In genomic region chr2:151043484-151043883, GRCh38 we compare ENCODE assay signal across 14 cellular contexts.
DNase-seq lines count a peak whose midpoint lies in the region; ATAC-seq and TF ChIP-seq lines count a peak whose summit lies in the region.
"Had no signal": no experiment of that assay in that cellular context is flagged by ENCODE, and none has a peak within 500 bp of the region (broad histone marks: within the 10 kb centered on the region; RNA-seq: fewer than 3 reads in every experiment).

No MANE protein-coding gene starts in this region.

- peaks cover 0 to 6% of the 10 kb centered on the region in 2 experiments; a peak in 2 of 4 replicates for H3K4me1 ChIP-seq in HCT116 (ENCODE audit: control insufficient read depth in 1 of 2, insufficient read depth in 2 of 2, low read length in 2 of 2)
- H3K4me1 ChIP-seq: spleen had no signal

- no peaks in the 10 kb centered on the region for H3K9me3 ChIP-seq in HCT116 (ENCODE audit: control insufficient read depth in 1 of 2, insufficient read depth in 1 of 2, low read depth in 1 of 2, low read length in 2 of 2)
- H3K9me3 ChIP-seq: esophagus squamous epithelium had no signal

- H3K4me1 Mint-ChIP-seq in chondrocyte (ENCODE audit: low read depth), result peaks cover 6% of the 10 kb centered on the region
- H3K4me1 Mint-ChIP-seq in activated CD8-positive, alpha-beta memory T cell treated with anti-CD3 and anti-CD28 coated beads, Interleukin-2, amount 10 ng/mL, durations not matched to agents 7 days and 5 days, result no peaks in the 10 kb centered on the region
- H3K4me1 Mint-ChIP-seq: nephron had no signal

- TF ChIP-seq CTCF in HCT116 (IDR thresholded peaks at IDR 0.05 in 2 of 3, conservative IDR thresholded peaks at IDR 0.05 in 1 of 3; ENCODE audit: borderline replicate concordance in 1 of 3, insufficient read depth in 1 of 3, low read depth in 2 of 3, low read length in 2 of 3), result no peak
- TF ChIP-seq CTCF in chondrocyte (IDR thresholded peaks at IDR 0.05), result no peak

- H3K27me3 Mint-ChIP-seq in chondrocyte (ENCODE audit: low read depth), result no peaks in the 10 kb centered on the region
- H3K27me3 Mint-ChIP-seq in activated CD8-positive, alpha-beta memory T cell treated with anti-CD3 and anti-CD28 coated beads, Interleukin-2, amount 10 ng/mL, durations not matched to agents 7 days and 5 days, result no peaks in the 10 kb centered on the region

- no peak for TF ChIP-seq POLR2A in HCT116 (IDR thresholded peaks at IDR 0.05; ENCODE audit: borderline replicate concordance, extremely low read depth, insufficient read depth, insufficient read length)

- peak overlapping the region; percentile 42 for H3K4me2 ChIP-seq in HCT116 (ENCODE audit: low read length)

- no TSS peak for BruUV-seq in HCT116 (replicated peaks; lab: Mats Ljungman, UMichigan)

- no peak overlapping the region for H3K4me3 ChIP-seq in HCT116 (replicated peaks in 1 of 2; ENCODE audit: low read depth in 1 of 2, low read length in 2 of 2)
- H3K4me3 ChIP-seq: esophagus squamous epithelium, spleen had no signal

- CTCF ChIA-PET in HCT116 (lab: Charles Lee), result no interaction called here
- CTCF ChIA-PET in activated CD8-positive, alpha-beta memory T cell treated with anti-CD3 and anti-CD28 coated beads, Interleukin-2, amount 10 ng/mL, durations not matched to agents 7 days and 5 days (lab: Charles Lee), result no interaction called here

- peak; percentile 7 for DNase-seq in HCT116 (ENCODE audit: low read depth, low spot score)
- peak; percentile 80 for DNase-seq in NCI-H226
- DNase-seq in chondrocyte (ENCODE audit: low spot score), result no peak
- peak; percentile 25 for DNase-seq in putamen (ENCODE audit: low spot score)
- no peak for DNase-seq in activated CD8-positive, alpha-beta memory T cell treated with anti-CD3 and anti-CD28 coated beads, Interleukin-2, amount 10 ng/mL, durations not matched to agents 7 days and 5 days
- no peak for DNase-seq in left cardiac atrium
- DNase-seq in NOMO-1 treated with dmso at 0.1 percent for 144 hours (lab: John Stamatoyannopoulos, UW; ENCODE audit: unreplicated experiment), result no peak
- DNase-seq: activated T-cell treated with anti-CD3 and anti-CD28 coated beads, Interleukin-2, amount 50 U/mL, for 1 hour; esophagus squamous epithelium; islet precursor cell; RPMI8226; spleen had no signal

- H3K9me2 ChIP-seq in HCT116 (ENCODE audit: insufficient read depth), result no peaks in the 10 kb centered on the region

- no peak overlapping the region for H3K9ac ChIP-seq in HCT116 (ENCODE audit: low read length)

- H3K36me3 Mint-ChIP-seq in chondrocyte (ENCODE audit: low read depth), result no peaks in the 10 kb centered on the region
- H3K36me3 Mint-ChIP-seq in activated CD8-positive, alpha-beta memory T cell treated with anti-CD3 and anti-CD28 coated beads, Interleukin-2, amount 10 ng/mL, durations not matched to agents 7 days and 5 days, result no peaks in the 10 kb centered on the region

- H2AFZ ChIP-seq in HCT116 (ENCODE audit: low read depth, low read length, poor library complexity, severe bottlenecking), result peak overlapping the region; percentile 67

- peak; percentile 75 for ATAC-seq in HCT116
- ATAC-seq in activated CD8-positive, alpha-beta memory T cell treated with anti-CD3 and anti-CD28 coated beads, Interleukin-2, amount 10 ng/mL, durations not matched to agents 7 days and 5 days, result no peak
- ATAC-seq in left cardiac atrium, result no peak

- no peak overlapping the region for H3K27ac ChIP-seq in HCT116 (ENCODE audit: low read depth, low read length)
- H3K27ac ChIP-seq: spleen, VCaP had no signal

- intact Hi-C loops in HCT116 (cut with micrococcal nuclease), result no loop called here
- intact Hi-C loops in left cardiac atrium (cut with DNase I), result no loop called here

- no peaks in the 10 kb centered on the region for H3K36me3 ChIP-seq in HCT116 (ENCODE audit: control insufficient read depth in 1 of 2, insufficient read depth in 2 of 2, low read length in 2 of 2)
- H3K36me3 ChIP-seq: esophagus squamous epithelium, spleen had no signal

- no peaks in the 10 kb centered on the region for H3K9me3 Mint-ChIP-seq in chondrocyte (ENCODE audit: low read depth)
- no peaks in the 10 kb centered on the region for H3K9me3 Mint-ChIP-seq in activated CD8-positive, alpha-beta memory T cell treated with anti-CD3 and anti-CD28 coated beads, Interleukin-2, amount 10 ng/mL, durations not matched to agents 7 days and 5 days (ENCODE audit: low read depth)

- H3K79me2 ChIP-seq in HCT116 (ENCODE audit: insufficient read depth, low read length), result no peaks in the 10 kb centered on the region

- peak overlapping the region; percentile 74 for H3K27ac Mint-ChIP-seq in chondrocyte (ENCODE audit: unreplicated experiment)
- H3K27ac Mint-ChIP-seq in activated CD8-positive, alpha-beta memory T cell treated with anti-CD3 and anti-CD28 coated beads, Interleukin-2, amount 10 ng/mL, durations not matched to agents 7 days and 5 days, result no peak overlapping the region
- H3K27ac Mint-ChIP-seq: nephron had no signal

- no peaks in the 10 kb centered on the region for H3K27me3 ChIP-seq in HCT116 (ENCODE audit: insufficient read depth, low read length)
- H3K27me3 ChIP-seq: esophagus squamous epithelium, spleen had no signal

- TF ChIP-seq RAD21 in HCT116 (IDR thresholded peaks at IDR 0.05; ENCODE audit: low read depth), result no peak

- POLR2A ChIA-PET in HCT116 (lab: Charles Lee), result no interaction called here

- no peak overlapping the region for H3K4me3 Mint-ChIP-seq in chondrocyte (ENCODE audit: unreplicated experiment)
- H3K4me3 Mint-ChIP-seq in activated CD8-positive, alpha-beta memory T cell treated with anti-CD3 and anti-CD28 coated beads, Interleukin-2, amount 10 ng/mL, durations not matched to agents 7 days and 5 days, result no peak overlapping the region
- H3K4me3 Mint-ChIP-seq: nephron had no signal

- RAD21 ChIA-PET in HCT116 (lab: Charles Lee; ENCODE audit: low non-redundant PET in 1 of 2, low total read pairs in 2 of 2, uncharacterized antibody in 2 of 2, unreplicated experiment in 2 of 2), result no interaction called here

- H4K20me1 ChIP-seq in HCT116 (ENCODE audit: insufficient read depth), result no peaks in the 10 kb centered on the region

TF ChIP-seq in HCT116, 20 proteins besides CTCF, POLR2A, EP300 and RAD21 (continues in another document):
- TF ChIP-seq ZBTB33 (IDR thresholded peaks at IDR 0.05; ENCODE audit: extremely low read depth, insufficient replicate concordance, low read length), result no peak
- no peak for TF ChIP-seq SRF (IDR thresholded peaks at IDR 0.05; ENCODE audit: low read depth)
- TF ChIP-seq, protein P1, sequence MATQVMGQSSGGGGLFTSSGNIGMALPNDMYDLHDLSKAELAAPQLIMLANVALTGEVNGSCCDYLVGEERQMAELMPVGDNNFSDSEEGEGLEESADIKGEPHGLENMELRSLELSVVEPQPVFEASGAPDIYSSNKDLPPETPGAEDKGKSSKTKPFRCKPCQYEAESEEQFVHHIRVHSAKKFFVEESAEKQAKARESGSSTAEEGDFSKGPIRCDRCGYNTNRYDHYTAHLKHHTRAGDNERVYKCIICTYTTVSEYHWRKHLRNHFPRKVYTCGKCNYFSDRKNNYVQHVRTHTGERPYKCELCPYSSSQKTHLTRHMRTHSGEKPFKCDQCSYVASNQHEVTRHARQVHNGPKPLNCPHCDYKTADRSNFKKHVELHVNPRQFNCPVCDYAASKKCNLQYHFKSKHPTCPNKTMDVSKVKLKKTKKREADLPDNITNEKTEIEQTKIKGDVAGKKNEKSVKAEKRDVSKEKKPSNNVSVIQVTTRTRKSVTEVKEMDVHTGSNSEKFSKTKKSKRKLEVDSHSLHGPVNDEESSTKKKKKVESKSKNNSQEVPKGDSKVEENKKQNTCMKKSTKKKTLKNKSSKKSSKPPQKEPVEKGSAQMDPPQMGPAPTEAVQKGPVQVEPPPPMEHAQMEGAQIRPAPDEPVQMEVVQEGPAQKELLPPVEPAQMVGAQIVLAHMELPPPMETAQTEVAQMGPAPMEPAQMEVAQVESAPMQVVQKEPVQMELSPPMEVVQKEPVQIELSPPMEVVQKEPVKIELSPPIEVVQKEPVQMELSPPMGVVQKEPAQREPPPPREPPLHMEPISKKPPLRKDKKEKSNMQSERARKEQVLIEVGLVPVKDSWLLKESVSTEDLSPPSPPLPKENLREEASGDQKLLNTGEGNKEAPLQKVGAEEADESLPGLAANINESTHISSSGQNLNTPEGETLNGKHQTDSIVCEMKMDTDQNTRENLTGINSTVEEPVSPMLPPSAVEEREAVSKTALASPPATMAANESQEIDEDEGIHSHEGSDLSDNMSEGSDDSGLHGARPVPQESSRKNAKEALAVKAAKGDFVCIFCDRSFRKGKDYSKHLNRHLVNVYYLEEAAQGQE (IDR thresholded peaks at IDR 0.05; ENCODE audit: low read depth), result no peak
- TF ChIP-seq JUND (IDR thresholded peaks at IDR 0.05), result peak; percentile 36; the same call in 1 of the 2 replicates
- TF ChIP-seq EGR1 (IDR thresholded peaks at IDR 0.05; ENCODE audit: low read depth), result 0 out of 2 replicates have a peak, but pooled peaks have one; percentile 28
- peak; percentile 29; the same call in 1 of the 2 replicates for TF ChIP-seq FOSL1 (IDR thresholded peaks at IDR 0.05; ENCODE audit: low read depth)
- TF ChIP-seq SIN3A (IDR thresholded peaks at IDR 0.05; ENCODE audit: low read depth), result no peak
- TF ChIP-seq, protein P2, sequence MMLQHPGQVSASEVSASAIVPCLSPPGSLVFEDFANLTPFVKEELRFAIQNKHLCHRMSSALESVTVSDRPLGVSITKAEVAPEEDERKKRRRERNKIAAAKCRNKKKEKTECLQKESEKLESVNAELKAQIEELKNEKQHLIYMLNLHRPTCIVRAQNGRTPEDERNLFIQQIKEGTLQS (IDR thresholded peaks at IDR 0.05), result no peak
- TF ChIP-seq ZNF274 (IDR thresholded peaks at IDR 0.05; ENCODE audit: low read depth, low read length), result no peak
- no peak for TF ChIP-seq EZH2 (IDR thresholded peaks at IDR 0.05)
- no peak for TF ChIP-seq SP1 (IDR thresholded peaks at IDR 0.05; ENCODE audit: low read depth)
- TF ChIP-seq ELF1 (IDR thresholded peaks at IDR 0.05; ENCODE audit: borderline replicate concordance, low read depth), result no peak
- no peak for TF ChIP-seq TCF7L2 (IDR thresholded peaks at IDR 0.05; ENCODE audit: borderline replicate concordance, extremely low read depth, insufficient read depth, insufficient read length)

Comparison
In these comparisons a context has a peak if more than half of its experiments do, and no peak if none do; other contexts are left out.
1. DNase-seq: peak in HCT116 (single experiment), NCI-H226 (single experiment) and putamen (single experiment); none in chondrocyte (single experiment), activated CD8-positive, alpha-beta memory T cell treated with anti-CD3 and anti-CD28 coated beads, Interleukin-2, amount 10 ng/mL, durations not matched to agents 7 days and 5 days (single experiment), left cardiac atrium (single experiment) and NOMO-1 treated with dmso at 0.1 percent for 144 hours (single experiment).